11 cellular contexts compared by ENCODE assay signal in the genomic region with DNA sequence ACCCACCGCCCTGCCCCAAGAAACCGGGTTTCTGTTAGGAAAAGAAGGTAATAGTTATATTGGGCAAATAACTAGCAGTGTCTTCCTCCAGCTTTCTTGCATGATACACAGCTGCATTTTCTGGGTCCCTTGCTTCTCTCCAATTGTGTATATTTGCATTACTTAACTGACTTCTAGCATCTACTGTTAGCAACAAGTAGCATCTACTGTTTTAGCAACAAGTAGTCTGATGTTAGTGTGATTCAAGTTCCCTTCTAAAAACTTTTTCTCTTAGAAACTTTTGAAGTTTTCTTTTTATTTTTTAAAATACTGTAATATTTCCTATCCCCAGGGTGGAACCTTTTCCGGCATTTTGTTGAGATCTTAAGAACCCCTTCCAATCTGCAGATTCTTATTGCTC.
"Had no signal": no experiment of that assay in that cellular context is flagged by ENCODE, and none has a peak within 500 bp of the region (broad histone marks: within the 10 kb centered on the region; RNA-seq: fewer than 3 reads in every experiment).

No MANE protein-coding gene starts in this region.

- H3K4me1 ChIP-seq: HAP-1 had no signal

- H3K4me2 ChIP-seq: GM23338 had no signal

- DNase-seq: GM23248, GOT3, H7, H9, HCEC 1CT, HFFc6 had no signal

- H3K9me3 ChIP-seq: HAP-1 had no signal

- H3K27ac ChIP-seq: GM23248 had no signal

- ATAC-seq: GM23338, HCT116 had no signal

- H2AFZ ChIP-seq: GM23248, GM23338 had no signal

- H3K4me3 ChIP-seq: GM23248, GM23338, HAP-1 had no signal

- H3K36me3 ChIP-seq: HAP-1 had no signal

- H3K9ac ChIP-seq: GM23248 had no signal

- FAIRE-seq: H1, H54 had no signal
